ENCODE assay signal across 21 cellular contexts in genomic region chr1:213670692-213671023, GRCh38.
"Had no signal": no experiment of that assay in that cellular context is flagged by ENCODE, and none has a peak within 500 bp of the region (broad histone marks: within the 10 kb centered on the region; RNA-seq: fewer than 3 reads in every experiment).

No MANE protein-coding gene starts in this region.

- H3K9me3 Mint-ChIP-seq: activated B cell treated with CpG ODN at 0.5 μM for 24 hours; activated CD4-positive, alpha-beta T cell treated with anti-CD3 and anti-CD28 coated beads, Interleukin-2, amount 10 ng/mL, durations not matched to agents 24 days and 14 days; activated T-cell treated with anti-CD3 and anti-CD28 coated beads, Interleukin-2, amount 50 U/mL, for 24 hours; activated T-helper 1 cell treated with anti-CD3 and anti-CD28 coated beads, Interleukin-12 subunit alpha, Interleukin-12 subunit beta, Interleukin-2, Interleukin-4 antibody, amounts not matched to agents 30 ng/mL and 10 ng/mL and 1 ng/mL, durations not matched to agents 14 hours and 24 hours and 36 hours had no signal

- H3K4me1 ChIP-seq: adrenal gland, breast epithelium, SJSA1 had no signal

- DNase-seq: activated B cell treated with CpG ODN at 0.5 μM for 24 hours; activated CD4-positive, alpha-beta T cell treated with anti-CD3 and anti-CD28 coated beads, Interleukin-2, amount 50 U/mL, for 48 hours; activated CD8-positive, alpha-beta memory T cell treated with anti-CD3 and anti-CD28 coated beads, Interleukin-2, amount 10 ng/mL, durations not matched to agents 7 days and 5 days; activated naive CD4-positive, alpha-beta T cell treated with Interleukin-2 at 50 U/mL for 16 hours; activated T-cell treated with anti-CD3 and anti-CD28 coated beads, Interleukin-2, amount 50 U/mL, for 24 hours; adrenal gland; anterior cingulate cortex; caudate nucleus; Kasumi-1; NCI-H1048; NCI-H2227 treated with DMSO at 0.1 percent for 48 hours; NCI-H446 treated with DMSO at 0.1 percent for 48 hours; NCI-H524 treated with DMSO at 0.1 percent for 48 hours; T-helper 17 cell; T-helper 9 cell had no signal

- H3K4me3 ChIP-seq: adrenal gland, breast epithelium, colonic mucosa, SJSA1 had no signal

- H3K27me3 ChIP-seq: adrenal gland, breast epithelium, colonic mucosa, SJSA1 had no signal

- H3K4me3 Mint-ChIP-seq: activated B cell treated with CpG ODN at 0.5 μM for 24 hours; activated CD4-positive, alpha-beta T cell treated with anti-CD3 and anti-CD28 coated beads, Interleukin-2, amount 10 ng/mL, durations not matched to agents 24 days and 14 days; activated CD8-positive, alpha-beta memory T cell treated with anti-CD3 and anti-CD28 coated beads, Interleukin-2, amount 10 ng/mL, durations not matched to agents 7 days and 5 days; activated naive CD8-positive, alpha-beta T cell; activated T-cell treated with anti-CD3 and anti-CD28 coated beads, Interleukin-2, amount 50 U/mL, for 24 hours; activated T-helper 1 cell treated with anti-CD3 and anti-CD28 coated beads, Interleukin-12 subunit alpha, Interleukin-12 subunit beta, Interleukin-2, Interleukin-4 antibody, amounts not matched to agents 30 ng/mL and 10 ng/mL and 1 ng/mL, durations not matched to agents 14 hours and 24 hours and 36 hours; T-helper 17 cell had no signal

- H3K27ac Mint-ChIP-seq: activated B cell treated with CpG ODN at 0.5 μM for 24 hours; activated CD4-positive, alpha-beta T cell treated with anti-CD3 and anti-CD28 coated beads, Interleukin-2, amount 10 ng/mL, durations not matched to agents 24 days and 14 days; activated CD8-positive, alpha-beta memory T cell treated with anti-CD3 and anti-CD28 coated beads, Interleukin-2, amount 10 ng/mL, durations not matched to agents 7 days and 5 days; activated naive CD8-positive, alpha-beta T cell; activated T-cell treated with anti-CD3 and anti-CD28 coated beads, Interleukin-2, amount 50 U/mL, for 24 hours; activated T-helper 1 cell treated with anti-CD3 and anti-CD28 coated beads, Interleukin-12 subunit alpha, Interleukin-12 subunit beta, Interleukin-2, Interleukin-4 antibody, amounts not matched to agents 30 ng/mL and 10 ng/mL and 1 ng/mL, durations not matched to agents 14 hours and 24 hours and 36 hours; T-helper 17 cell had no signal

- H3K4me1 Mint-ChIP-seq: activated B cell treated with CpG ODN at 0.5 μM for 24 hours; activated CD8-positive, alpha-beta memory T cell treated with anti-CD3 and anti-CD28 coated beads, Interleukin-2, amount 10 ng/mL, durations not matched to agents 7 days and 5 days had no signal

- H3K27ac ChIP-seq: adrenal gland, breast epithelium, colonic mucosa, SJSA1 had no signal

- ATAC-seq: activated CD8-positive, alpha-beta memory T cell treated with anti-CD3 and anti-CD28 coated beads, Interleukin-2, amount 10 ng/mL, durations not matched to agents 7 days and 5 days had no signal

- H3K9me3 ChIP-seq: adrenal gland, breast epithelium, colonic mucosa, SJSA1 had no signal

- H3K36me3 Mint-ChIP-seq: activated CD8-positive, alpha-beta memory T cell treated with anti-CD3 and anti-CD28 coated beads, Interleukin-2, amount 10 ng/mL, durations not matched to agents 7 days and 5 days; activated naive CD8-positive, alpha-beta T cell had no signal

- H3K27me3 Mint-ChIP-seq: activated CD8-positive, alpha-beta memory T cell treated with anti-CD3 and anti-CD28 coated beads, Interleukin-2, amount 10 ng/mL, durations not matched to agents 7 days and 5 days; activated naive CD8-positive, alpha-beta T cell; activated T-cell treated with anti-CD3 and anti-CD28 coated beads, Interleukin-2, amount 50 U/mL, for 24 hours; T-helper 17 cell had no signal

- H3K36me3 ChIP-seq: adrenal gland, breast epithelium, colonic mucosa, SJSA1 had no signal
